Comparison of ENCODE assay signal across 18 cellular contexts in genomic region chr7:22698762-22699161, GRCh38. TPM values are rescaled to one million over a fixed set of nuclear protein-coding genes. Genes with fewer than 3 reads are reported as not detected.
DNase-seq lines count a peak whose midpoint lies in the region; ATAC-seq and TF ChIP-seq lines count a peak whose summit lies in the region.
"Had no signal": no experiment of that assay in that cellular context is flagged by ENCODE, and none has a peak within 500 bp of the region (broad histone marks: within the 10 kb centered on the region; RNA-seq: fewer than 3 reads in every experiment).

No MANE protein-coding gene starts in this region.

- H3K27me3 Mint-ChIP-seq in activated T-cell treated with anti-CD3 and anti-CD28 coated beads, Interleukin-2, amount 50 U/mL, for 4 hours (ENCODE audit: low read depth) = no peaks in the 10 kb centered on the region
- peaks cover under 1% of the 10 kb centered on the region for H3K27me3 Mint-ChIP-seq in activated naive CD8-positive, alpha-beta T cell
- H3K27me3 Mint-ChIP-seq in stimulated activated naive B cell treated with anti-CD40 and anti-IgM and Interleukin-4, amounts not matched to agents 10 μg/mL and 1 μg/mL and 100 μg/mL, for 72 hours = no peaks in the 10 kb centered on the region
- H3K27me3 Mint-ChIP-seq in WTC11 (ENCODE audit: low read depth) = no peaks in the 10 kb centered on the region

- no peaks in the 10 kb centered on the region for H3K27me3 ChIP-seq in OCI-LY3 (ENCODE audit: low read depth, low read length)
- H3K27me3 ChIP-seq: dorsolateral prefrontal cortex, hepatocyte, tibial artery had no signal

- peaks cover 94% of the 10 kb centered on the region for H3K4me1 ChIP-seq in OCI-LY3 (ENCODE audit: low read length)
- H3K4me1 ChIP-seq: prostate gland, tibial artery had no signal

- ATAC-seq in activated T-cell treated with anti-CD3 and anti-CD28 coated beads, Interleukin-2, amount 50 U/mL, for 4 hours = peak; percentile 43 to 65
- ATAC-seq in stimulated activated naive B cell treated with anti-CD40 and anti-IgM and Interleukin-4, amounts not matched to agents 10 μg/mL and 1 μg/mL and 100 μg/mL, for 72 hours (replicated peaks) = peak; percentile 42 to 51
- ATAC-seq in WTC11 = no peak
- ATAC-seq: left colon, Panc1 had no signal

- peak overlapping the region; percentile 39 for H3K4me3 Mint-ChIP-seq in activated T-cell treated with anti-CD3 and anti-CD28 coated beads, Interleukin-2, amount 50 U/mL, for 4 hours
- no peak overlapping the region for H3K4me3 Mint-ChIP-seq in activated naive CD8-positive, alpha-beta T cell
- H3K4me3 Mint-ChIP-seq in stimulated activated naive B cell treated with anti-CD40 and anti-IgM and Interleukin-4, amounts not matched to agents 10 μg/mL and 1 μg/mL and 100 μg/mL, for 72 hours = peak overlapping the region; percentile 7 to 71
- no peak overlapping the region for H3K4me3 Mint-ChIP-seq in WTC11
- H3K4me3 Mint-ChIP-seq: brain had no signal

- no peaks in the 10 kb centered on the region for H3K9me3 ChIP-seq in OCI-LY3 (ENCODE audit: insufficient read depth, low read length)
- H3K9me3 ChIP-seq: prostate gland, SK-N-SH, tibial artery had no signal

- POLR2A ChIA-PET in WTC11 (lab: Charles Lee) = no interaction called here

- no peaks in the 10 kb centered on the region for H3K36me3 Mint-ChIP-seq in activated T-cell treated with anti-CD3 and anti-CD28 coated beads, Interleukin-2, amount 50 U/mL, for 4 hours (ENCODE audit: insufficient read depth)
- no peaks in the 10 kb centered on the region for H3K36me3 Mint-ChIP-seq in activated naive CD8-positive, alpha-beta T cell
- peaks cover 3 to 18% of the 10 kb centered on the region in 2 donors for H3K36me3 Mint-ChIP-seq in stimulated activated naive B cell treated with anti-CD40 and anti-IgM and Interleukin-4, amounts not matched to agents 10 μg/mL and 1 μg/mL and 100 μg/mL, for 72 hours
- H3K36me3 Mint-ChIP-seq in WTC11 = no peaks in the 10 kb centered on the region
- H3K36me3 Mint-ChIP-seq: brain had no signal

- no peak for DNase-seq in activated T-cell treated with anti-CD3 and anti-CD28 coated beads, Interleukin-2, amount 50 U/mL, for 4 hours
- no peak for DNase-seq in activated T-cell treated with anti-CD3 and anti-CD28 coated beads, Interleukin-2, amount 50 U/mL, for 1 hour
- DNase-seq in stimulated activated naive B cell treated with anti-CD40 and anti-IgM and Interleukin-4, amounts not matched to agents 10 μg/mL and 1 μg/mL and 100 μg/mL, for 72 hours = no peak
- DNase-seq in inferior parietal cortex (ENCODE audit: extremely low spot score) = no peak
- DNase-seq in WTC11 (ENCODE audit: low spot score) = no peak
- no peak for DNase-seq in activated gamma-delta T cell (lab: John Stamatoyannopoulos, UW)
- DNase-seq: dorsolateral prefrontal cortex, left colon, NCI-H187, NCI-H510A treated with DMSO at 0.1 percent for 48 hours, SK-N-SH, tibial artery had no signal

- H3K4me3 ChIP-seq in OCI-LY3 (ENCODE audit: low read length) = peak overlapping the region; percentile 64
- H3K4me3 ChIP-seq: dorsolateral prefrontal cortex, hepatocyte, prostate gland, tibial artery had no signal

- peaks cover 75% of the 10 kb centered on the region for H4K20me1 ChIP-seq in OCI-LY3 (ENCODE audit: insufficient read depth, low read length)

- TF ChIP-seq CTCF in OCI-LY3 (IDR thresholded peaks at IDR 0.05; ENCODE audit: low read depth, low read length) (no peak), WTC11 (IDR thresholded peaks at IDR 0.05) (no peak)

- H2AFZ ChIP-seq in OCI-LY3 (ENCODE audit: low read depth, low read length) = no peak overlapping the region
- H2AFZ ChIP-seq: hepatocyte had no signal

- peak overlapping the region; percentile 75 for H3K27ac Mint-ChIP-seq in activated naive CD8-positive, alpha-beta T cell
- peak overlapping the region; percentile 92 for H3K27ac Mint-ChIP-seq in stimulated activated naive B cell treated with anti-CD40 and anti-IgM and Interleukin-4, amounts not matched to agents 10 μg/mL and 1 μg/mL and 100 μg/mL, for 72 hours
- H3K27ac Mint-ChIP-seq in WTC11 = no peak overlapping the region
- H3K27ac Mint-ChIP-seq: brain had no signal

- no peaks in the 10 kb centered on the region for H3K9me3 Mint-ChIP-seq in activated T-cell treated with anti-CD3 and anti-CD28 coated beads, Interleukin-2, amount 50 U/mL, for 4 hours
- H3K9me3 Mint-ChIP-seq in activated naive CD8-positive, alpha-beta T cell (ENCODE audit: low read depth) = no peaks in the 10 kb centered on the region
- H3K9me3 Mint-ChIP-seq in stimulated activated naive B cell treated with anti-CD40 and anti-IgM and Interleukin-4, amounts not matched to agents 10 μg/mL and 1 μg/mL and 100 μg/mL, for 72 hours = peaks cover 4 to 5% of the 10 kb centered on the region in 2 donors
- H3K9me3 Mint-ChIP-seq in WTC11 = no peaks in the 10 kb centered on the region

- CTCF ChIA-PET in WTC11 (lab: Charles Lee) = no interaction called here

- H3K27ac ChIP-seq in OCI-LY3 (ENCODE audit: low read length) = peak overlapping the region; percentile 99
- H3K27ac ChIP-seq: dorsolateral prefrontal cortex, hepatocyte, prostate gland, tibial artery had no signal

- H3K79me2 ChIP-seq in OCI-LY3 (ENCODE audit: low read length) = peaks cover 99% of the 10 kb centered on the region
- H3K79me2 ChIP-seq: hepatocyte had no signal

- H3K4me2 ChIP-seq in OCI-LY3 (ENCODE audit: low read length) = peak overlapping the region; percentile 94
- H3K4me2 ChIP-seq: hepatocyte, SK-N-SH had no signal

- H3K4me1 Mint-ChIP-seq in activated T-cell treated with anti-CD3 and anti-CD28 coated beads, Interleukin-2, amount 50 U/mL, for 4 hours (ENCODE audit: low read depth) = peaks cover 67% of the 10 kb centered on the region
- peaks cover 36% of the 10 kb centered on the region for H3K4me1 Mint-ChIP-seq in activated naive CD8-positive, alpha-beta T cell (ENCODE audit: low read depth)
- H3K4me1 Mint-ChIP-seq in stimulated activated naive B cell treated with anti-CD40 and anti-IgM and Interleukin-4, amounts not matched to agents 10 μg/mL and 1 μg/mL and 100 μg/mL, for 72 hours = peaks cover 56 to 73% of the 10 kb centered on the region in 2 donors
- peaks cover 20% of the 10 kb centered on the region for H3K4me1 Mint-ChIP-seq in WTC11
- H3K4me1 Mint-ChIP-seq: brain had no signal

- H3K9ac ChIP-seq in OCI-LY3 (ENCODE audit: low read length) = peak overlapping the region; percentile 71
- H3K9ac ChIP-seq: SK-N-SH had no signal

- peaks cover 41% of the 10 kb centered on the region for H3K36me3 ChIP-seq in OCI-LY3 (replicated peaks; ENCODE audit: low read depth, low read length)
- H3K36me3 ChIP-seq: prostate gland, tibial artery had no signal

TF ChIP-seq in WTC11, 78 proteins besides CTCF, POLR2A, EP300 and RAD21 (continues in another document):
- TF ChIP-seq IRF2 (CRISPR knock-in tag; IDR thresholded peaks at IDR 0.05; ENCODE audit: borderline replicate concordance, low read depth) (no peak), PREB (CRISPR knock-in tag; IDR thresholded peaks at IDR 0.05; ENCODE audit: borderline replicate concordance) (no peak), EMX1 (CRISPR knock-in tag; IDR thresholded peaks at IDR 0.05) (no peak), MXD4 (CRISPR knock-in tag; IDR thresholded peaks at IDR 0.05; ENCODE audit: borderline replicate concordance) (no peak), ZMAT4 (CRISPR knock-in tag; IDR thresholded peaks at IDR 0.05) (no peak), ATF1 (CRISPR knock-in tag; IDR thresholded peaks at IDR 0.05) (no peak), HMGXB4 (CRISPR knock-in tag; IDR thresholded peaks at IDR 0.05) (no peak), SOX15 (CRISPR knock-in tag; IDR thresholded peaks at IDR 0.05) (no peak), GTF2I (CRISPR knock-in tag; conservative IDR thresholded peaks at IDR 0.05) (no peak), ZNF423 (CRISPR knock-in tag; IDR thresholded peaks at IDR 0.05) (no peak), JAZF1 (CRISPR knock-in tag; IDR thresholded peaks at IDR 0.05) (no peak), CDX4 (CRISPR knock-in tag; IDR thresholded peaks at IDR 0.05; ENCODE audit: borderline replicate concordance) (no peak)

RNA-seq across cellular contexts. Expression of gene IL6, which starts 28.2 kb away (rescaled TPM):
- 10 to 100 TPM in 2 of 3 donors, 1 to 10 TPM in 1; 9.3 to 35.4 (median 10.0) TPM for total RNA-seq in activated T-cell treated with anti-CD3 and anti-CD28 coated beads, Interleukin-2, amount 50 U/mL, for 4 hours
- total RNA-seq in WTC11 (2021) = 0.27 to 0.71 TPM (median 0.52 TPM) in 3 replicates
- total RNA-seq: prostate gland had no signal

Comparison
In these comparisons a context has a peak if more than half of its experiments do, and no peak if none do; other contexts are left out.
1. H3K4me3 Mint-ChIP-seq: peak in activated T-cell treated with anti-CD3 and anti-CD28 coated beads, Interleukin-2, amount 50 U/mL, for 4 hours (single experiment) and stimulated activated naive B cell treated with anti-CD40 and anti-IgM and Interleukin-4, amounts not matched to agents 10 μg/mL and 1 μg/mL and 100 μg/mL, for 72 hours (2 of 2); none in activated naive CD8-positive, alpha-beta T cell (single experiment) and WTC11 (single experiment).